In genomic region chr17:1643999-1644492, GRCh38 we compare ENCODE assay signal across 8 cellular contexts. TPM values are rescaled to one million over a fixed set of nuclear protein-coding genes. Genes with fewer than 3 reads are reported as not detected.
DNase-seq lines count a peak whose midpoint lies in the region; ATAC-seq and TF ChIP-seq lines count a peak whose summit lies in the region.

No MANE protein-coding gene starts in this region.

- H3K4me3 ChIP-seq in HCT116 (replicated peaks in 1 of 2; ENCODE audit: low read depth in 1 of 2, low read length in 2 of 2): peak overlapping the region; percentile 33 to 61
- H3K4me3 ChIP-seq in mammary epithelial cell (replicated peaks in 1 of 3; ENCODE audit: insufficient read depth in 1 of 3, low read depth in 2 of 3, low read length in 3 of 3): peak overlapping the region in 2 of 3 experiments; percentile 33 to 49
- peak overlapping the region in 1 of 2 donors; percentile 4 for H3K4me3 ChIP-seq in aorta (ENCODE audit: low read length in 2 of 2)

- DNase-seq in HCT116 (ENCODE audit: low read depth, low spot score): no peak
- DNase-seq in mammary epithelial cell: no peak
- no peak for DNase-seq in mesothelial cell of epicardium (ENCODE audit: low spot score in 2 of 2, unreplicated experiment in 2 of 2)
- no peak for DNase-seq in aorta
- no peak for DNase-seq in amniotic stem cell (lab: John Stamatoyannopoulos, UW)
- no peak for DNase-seq in AG20443 (ENCODE audit: low spot score)
- no peak for DNase-seq in superior temporal gyrus (ENCODE audit: extremely low spot score)

- H3K9me3 ChIP-seq in HCT116 (ENCODE audit: control insufficient read depth in 1 of 2, insufficient read depth in 1 of 2, low read depth in 1 of 2, low read length in 2 of 2) (no peaks in the 10 kb centered on the region), mammary epithelial cell (replicated peaks; ENCODE audit: insufficient read depth, low read length) (no peaks in the 10 kb centered on the region), aorta (ENCODE audit: control insufficient read depth, low read length) (no peaks in the 10 kb centered on the region)

- WGBS in mammary epithelial cell (ENCODE audit: low coverage, missing lambda C conversion rate): 21% methylated on average over 8 of the region's 13 CpGs
- 32 to 34% methylated on average over 13 of the region's 13 CpGs for WGBS in aorta, 2 donors

- BruUV-seq in HCT116 (replicated peaks; lab: Mats Ljungman, UMichigan) (no TSS peak), mammary epithelial cell (replicated peaks; lab: Mats Ljungman, UMichigan) (no TSS peak)

- no peaks in the 10 kb centered on the region for H3K36me3 ChIP-seq in HCT116 (ENCODE audit: control insufficient read depth in 1 of 2, insufficient read depth in 2 of 2, low read length in 2 of 2)
- no peaks in the 10 kb centered on the region for H3K36me3 ChIP-seq in mammary epithelial cell (ENCODE audit: insufficient read depth, low read length)
- no peaks in the 10 kb centered on the region for H3K36me3 ChIP-seq in aorta (ENCODE audit: control insufficient read depth in 1 of 2, insufficient read depth in 2 of 2, low read length in 1 of 2)

- H3K27ac ChIP-seq in 22Rv1 (0 out of 2 replicates have a peak overlapping the region, but pooled peaks have one; percentile 22), HCT116 (ENCODE audit: low read depth, low read length) (peak overlapping the region; percentile 73; the same call in 1 of the 2 replicates), mammary epithelial cell (ENCODE audit: insufficient read depth, low read depth, low read length) (peak overlapping the region; percentile 25), aorta (ENCODE audit: low read depth in 1 of 2, low read length in 2 of 2) (no peak overlapping the region)

- POLR2A ChIA-PET in HCT116 (lab: Charles Lee): interaction anchor here (1.4 kb wide), 1 partner anchor 16 kb away, joined by 5 read pairs; the partner anchor contains the start of gene SLC43A2

- H3K4me1 ChIP-seq in HCT116 (ENCODE audit: control insufficient read depth in 1 of 2, insufficient read depth in 2 of 2, low read length in 2 of 2) (peaks cover 22 to 41% of the 10 kb centered on the region in 2 experiments), mammary epithelial cell (ENCODE audit: insufficient read depth, low read length) (peaks cover 29% of the 10 kb centered on the region), aorta (ENCODE audit: control insufficient read depth in 1 of 2, insufficient read depth in 2 of 2, low read length in 2 of 2) (no peaks in the 10 kb centered on the region)

- H3K36me3 Mint-ChIP-seq in mesothelial cell of epicardium: no peaks in the 10 kb centered on the region

- no peaks in the 10 kb centered on the region for H4K20me1 ChIP-seq in HCT116 (ENCODE audit: insufficient read depth)
- no peaks in the 10 kb centered on the region for H4K20me1 ChIP-seq in mammary epithelial cell (ENCODE audit: insufficient read depth, low read length)

- in situ Hi-C loops in mammary epithelial cell (cut with MboI; ENCODE audit: low sequenced_read_pairs in 2 of 2): loop anchor here in 1 of 2 donors (25.0 kb wide), 1 partner anchor 382 kb away; the partner anchor contains the start of gene BHLHA9

- H2AFZ ChIP-seq in HCT116 (ENCODE audit: low read depth, low read length, poor library complexity, severe bottlenecking): no peak overlapping the region
- peak overlapping the region; percentile 69 for H2AFZ ChIP-seq in mammary epithelial cell (ENCODE audit: low read depth, low read length)

- intact Hi-C loops in HCT116 (cut with micrococcal nuclease) (no loop called here), mammary epithelial cell (cut with micrococcal nuclease) (loop anchor here (10.0 kb wide), 1 partner anchor 189 kb away; the partner anchor contains the start of gene CRK), aorta (cut with DNase I) (no loop called here)

- TF ChIP-seq CTCF in 22Rv1 (IDR thresholded peaks at IDR 0.05): no peak
- no peak for TF ChIP-seq CTCF in HCT116 (IDR thresholded peaks at IDR 0.05 in 2 of 3, conservative IDR thresholded peaks at IDR 0.05 in 1 of 3; ENCODE audit: borderline replicate concordance in 1 of 3, insufficient read depth in 1 of 3, low read depth in 2 of 3, low read length in 2 of 3)
- TF ChIP-seq CTCF in mammary epithelial cell (conservative IDR thresholded peaks at IDR 0.05 in 1 of 2, IDR thresholded peaks at IDR 0.05 in 1 of 2; ENCODE audit: extremely low read depth in 1 of 2, insufficient read depth in 1 of 2, low read depth in 1 of 2, low read length in 2 of 2): no peak
- no peak for TF ChIP-seq CTCF in mesothelial cell of epicardium (IDR thresholded peaks at IDR 0.05; ENCODE audit: unreplicated experiment)

- dilution Hi-C loops in mammary epithelial cell (cut with HindIII; ENCODE audit: low sequenced_read_pairs): no loop called here

- H3K4me2 ChIP-seq in HCT116 (ENCODE audit: low read length) (peak overlapping the region; percentile 93), mammary epithelial cell (ENCODE audit: insufficient read depth, low read depth, low read length) (peak overlapping the region; percentile 91)

- H3K27ac Mint-ChIP-seq in mesothelial cell of epicardium: no peak overlapping the region

- H3K4me3 Mint-ChIP-seq in mesothelial cell of epicardium: peak overlapping the region; percentile 80

- CTCF ChIA-PET in HCT116 (lab: Charles Lee) (interaction anchor here (0.6 to 1.2 kb wide), 2 partner anchors 14 to 26 kb away, joined by 3 to 5 read pairs; no protein-coding TSS in a partner anchor), mammary epithelial cell (lab: Charles Lee; ENCODE audit: low non-redundant PET) (no interaction called here)

- TF ChIP-seq RAD21 in HCT116 (IDR thresholded peaks at IDR 0.05; ENCODE audit: low read depth): no peak

- no peaks in the 10 kb centered on the region for H3K9me3 Mint-ChIP-seq in mesothelial cell of epicardium

- no peak for TF ChIP-seq POLR2A in HCT116 (IDR thresholded peaks at IDR 0.05; ENCODE audit: borderline replicate concordance, extremely low read depth, insufficient read depth, insufficient read length)

- no peaks in the 10 kb centered on the region for H3K9me2 ChIP-seq in HCT116 (ENCODE audit: insufficient read depth)

- H3K79me2 ChIP-seq in HCT116 (ENCODE audit: insufficient read depth, low read length) (no peaks in the 10 kb centered on the region), mammary epithelial cell (ENCODE audit: insufficient read depth, low read length) (no peaks in the 10 kb centered on the region)

- H3K27me3 ChIP-seq in HCT116 (ENCODE audit: insufficient read depth, low read length) (no peaks in the 10 kb centered on the region), mammary epithelial cell (ENCODE audit: insufficient read depth, low read length) (no peaks in the 10 kb centered on the region), aorta (ENCODE audit: control insufficient read depth in 1 of 2, insufficient read depth in 2 of 2, low read length in 1 of 2) (no peaks in the 10 kb centered on the region)

- no peak for ATAC-seq in HCT116
- ATAC-seq in aorta (ENCODE audit: low FRiP score): no peak

- H3K4me1 Mint-ChIP-seq in mesothelial cell of epicardium: peaks cover 27% of the 10 kb centered on the region

- H3K9ac ChIP-seq in HCT116 (ENCODE audit: low read length) (peak overlapping the region; percentile 65), mammary epithelial cell (ENCODE audit: insufficient read depth, low read length) (peak overlapping the region; percentile 21)

- peaks cover 5% of the 10 kb centered on the region for H3K27me3 Mint-ChIP-seq in mesothelial cell of epicardium (ENCODE audit: low read depth)

- RAD21 ChIA-PET in HCT116 (lab: Charles Lee; ENCODE audit: low non-redundant PET in 1 of 2, low total read pairs in 2 of 2, uncharacterized antibody in 2 of 2, unreplicated experiment in 2 of 2): no interaction called here

TF ChIP-seq in HCT116, 20 proteins besides CTCF, POLR2A, EP300 and RAD21 (continues in another document):
- TF ChIP-seq ELF1 (IDR thresholded peaks at IDR 0.05; ENCODE audit: borderline replicate concordance, low read depth): no peak
- TF ChIP-seq, protein P1, sequence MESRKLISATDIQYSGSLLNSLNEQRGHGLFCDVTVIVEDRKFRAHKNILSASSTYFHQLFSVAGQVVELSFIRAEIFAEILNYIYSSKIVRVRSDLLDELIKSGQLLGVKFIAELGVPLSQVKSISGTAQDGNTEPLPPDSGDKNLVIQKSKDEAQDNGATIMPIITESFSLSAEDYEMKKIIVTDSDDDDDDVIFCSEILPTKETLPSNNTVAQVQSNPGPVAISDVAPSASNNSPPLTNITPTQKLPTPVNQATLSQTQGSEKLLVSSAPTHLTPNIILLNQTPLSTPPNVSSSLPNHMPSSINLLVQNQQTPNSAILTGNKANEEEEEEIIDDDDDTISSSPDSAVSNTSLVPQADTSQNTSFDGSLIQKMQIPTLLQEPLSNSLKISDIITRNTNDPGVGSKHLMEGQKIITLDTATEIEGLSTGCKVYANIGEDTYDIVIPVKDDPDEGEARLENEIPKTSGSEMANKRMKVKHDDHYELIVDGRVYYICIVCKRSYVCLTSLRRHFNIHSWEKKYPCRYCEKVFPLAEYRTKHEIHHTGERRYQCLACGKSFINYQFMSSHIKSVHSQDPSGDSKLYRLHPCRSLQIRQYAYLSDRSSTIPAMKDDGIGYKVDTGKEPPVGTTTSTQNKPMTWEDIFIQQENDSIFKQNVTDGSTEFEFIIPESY (IDR thresholded peaks at IDR 0.05; ENCODE audit: extremely low read depth, insufficient replicate concordance, low read length): no peak

RNA-seq across cellular contexts. Expression of gene SCARF1, which starts 1.5 kb away (rescaled TPM):
- total RNA-seq in HCT116 (2021; ENCODE audit: unreplicated experiment) (2.2 TPM), mammary epithelial cell (under 1 TPM; 0.28 to 0.83 TPM), mesothelial cell of epicardium (1.5 to 2.1 TPM (median 1.8 TPM) in 3 replicates), aorta (10 to 100 TPM; 13.8 to 31.6 TPM)
- 0.96 and 1.2 TPM in 2 replicates for polyA plus RNA-seq in HCT116 (2012)
- polyA plus RNA-seq in mammary epithelial cell (0.07 TPM), aorta (1 to 10 TPM in 1 of 2 donors, under 1 TPM in 1; 0.63 to 5.4 TPM)
- 0.41 TPM for polyA minus RNA-seq in mammary epithelial cell

RNA-seq across cellular contexts. Expression of gene RILP, which starts 5.6 kb away (rescaled TPM):
- total RNA-seq in HCT116 (2021; ENCODE audit: unreplicated experiment) (11.6 TPM), mammary epithelial cell (1 to 10 TPM; 5.1 to 7.8 TPM), mesothelial cell of epicardium (3.4 to 3.8 TPM (median 3.5 TPM) in 3 replicates), aorta (10 to 100 TPM in 1 of 2 donors, 1 to 10 TPM in 1; 7.0 to 12.0 TPM)
- 10.8 and 13.4 TPM in 2 replicates for polyA plus RNA-seq in HCT116 (2012)
- polyA plus RNA-seq in mammary epithelial cell (3.1 TPM), aorta (10 to 100 TPM; 16.4 to 19.4 TPM)
- not detected for polyA minus RNA-seq in mammary epithelial cell

RNA-seq across cellular contexts. Expression of gene SLC43A2, which starts 15.4 kb away (rescaled TPM):
- total RNA-seq in HCT116 (2021; ENCODE audit: unreplicated experiment) (12.6 TPM), mammary epithelial cell (10 to 100 TPM; 11.5 to 34.3 TPM), mesothelial cell of epicardium (12.4 to 13.3 TPM (median 12.4 TPM) in 3 replicates), aorta (10 to 100 TPM; 11.1 to 25.0 TPM)
- 10.0 and 12.0 TPM in 2 replicates for polyA plus RNA-seq in HCT116 (2012)
- polyA plus RNA-seq in mammary epithelial cell (13.0 TPM), aorta (1 to 10 TPM; 2.1 to 8.1 TPM)
- polyA minus RNA-seq in mammary epithelial cell: 12.4 TPM

RNA-seq across cellular contexts. Expression of gene PRPF8, which starts 40.6 kb away (rescaled TPM):
- 386 TPM for total RNA-seq in HCT116 (2021; ENCODE audit: unreplicated experiment)
- polyA plus RNA-seq in HCT116 (2012): 284 and 382 TPM in 2 replicates
- total RNA-seq in mammary epithelial cell: 100 to 1,000 TPM; 114 to 243 TPM
- polyA plus RNA-seq in mammary epithelial cell: 132 TPM
- polyA minus RNA-seq in mammary epithelial cell: 482 TPM
- 331 to 354 TPM (median 334 TPM) in 3 replicates for total RNA-seq in mesothelial cell of epicardium
- 100 to 1,000 TPM; 183 to 235 TPM for total RNA-seq in aorta
- 10 to 100 TPM; 14.7 to 88.9 TPM for polyA plus RNA-seq in aorta

Comparison
In these comparisons a context has a peak if more than half of its experiments do, and no peak if none do; other contexts are left out.
1. H3K27ac ChIP-seq: peak in 22Rv1 (single experiment), HCT116 (single experiment) and mammary epithelial cell (single experiment); none in aorta (0 of 2).